ENCODE assay signal across 1 cellular context in the genomic region with DNA sequence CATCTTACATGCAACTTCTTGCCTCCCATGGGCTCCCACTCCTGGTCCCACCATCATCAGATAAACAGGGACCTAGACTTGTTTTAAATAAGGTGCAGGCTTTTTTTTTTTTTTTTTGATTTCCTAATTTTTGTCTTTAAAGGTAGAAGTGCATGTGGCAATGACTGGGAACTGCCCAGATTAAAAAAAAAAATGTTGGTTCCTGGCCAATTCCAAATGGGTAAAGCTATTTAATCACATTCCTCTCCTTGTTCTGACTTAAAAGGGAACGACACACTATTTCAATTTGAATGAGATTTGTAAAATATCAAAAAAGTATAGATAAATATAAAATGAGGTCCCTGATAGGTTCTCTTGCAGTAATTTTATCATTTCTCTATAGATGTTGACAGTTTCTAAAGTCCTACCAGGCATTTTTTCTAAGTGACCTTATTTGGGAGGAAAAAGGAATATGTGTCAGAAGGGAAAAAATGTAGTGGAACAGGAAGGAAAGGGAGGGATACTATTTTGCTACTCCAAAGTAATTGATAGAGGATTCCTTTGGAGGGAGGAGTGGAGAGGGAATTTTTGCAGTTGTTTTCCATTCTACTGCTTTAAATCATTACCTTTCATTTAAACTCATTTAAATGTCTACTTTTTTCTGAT.
TF ChIP-seq lines count a peak whose summit lies in the region.

No MANE protein-coding gene starts in this region.

TF ChIP-seq in SK-N-SH, 30 proteins besides CTCF, POLR2A, EP300 and RAD21 (continued from another document):
- TF ChIP-seq, protein P1, sequence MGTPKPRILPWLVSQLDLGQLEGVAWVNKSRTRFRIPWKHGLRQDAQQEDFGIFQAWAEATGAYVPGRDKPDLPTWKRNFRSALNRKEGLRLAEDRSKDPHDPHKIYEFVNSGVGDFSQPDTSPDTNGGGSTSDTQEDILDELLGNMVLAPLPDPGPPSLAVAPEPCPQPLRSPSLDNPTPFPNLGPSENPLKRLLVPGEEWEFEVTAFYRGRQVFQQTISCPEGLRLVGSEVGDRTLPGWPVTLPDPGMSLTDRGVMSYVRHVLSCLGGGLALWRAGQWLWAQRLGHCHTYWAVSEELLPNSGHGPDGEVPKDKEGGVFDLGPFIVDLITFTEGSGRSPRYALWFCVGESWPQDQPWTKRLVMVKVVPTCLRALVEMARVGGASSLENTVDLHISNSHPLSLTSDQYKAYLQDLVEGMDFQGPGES (IDR thresholded peaks at IDR 0.05; ENCODE audit: low read depth, low read length): no peak
- TF ChIP-seq NRF1 (IDR thresholded peaks at IDR 0.05; ENCODE audit: low read depth, low read length): no peak
- TF ChIP-seq, protein P2, sequence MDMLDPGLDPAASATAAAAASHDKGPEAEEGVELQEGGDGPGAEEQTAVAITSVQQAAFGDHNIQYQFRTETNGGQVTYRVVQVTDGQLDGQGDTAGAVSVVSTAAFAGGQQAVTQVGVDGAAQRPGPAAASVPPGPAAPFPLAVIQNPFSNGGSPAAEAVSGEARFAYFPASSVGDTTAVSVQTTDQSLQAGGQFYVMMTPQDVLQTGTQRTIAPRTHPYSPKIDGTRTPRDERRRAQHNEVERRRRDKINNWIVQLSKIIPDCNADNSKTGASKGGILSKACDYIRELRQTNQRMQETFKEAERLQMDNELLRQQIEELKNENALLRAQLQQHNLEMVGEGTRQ (IDR thresholded peaks at IDR 0.05; ENCODE audit: borderline replicate concordance, low read depth, low read length): no peak
- TF ChIP-seq, protein P3, sequence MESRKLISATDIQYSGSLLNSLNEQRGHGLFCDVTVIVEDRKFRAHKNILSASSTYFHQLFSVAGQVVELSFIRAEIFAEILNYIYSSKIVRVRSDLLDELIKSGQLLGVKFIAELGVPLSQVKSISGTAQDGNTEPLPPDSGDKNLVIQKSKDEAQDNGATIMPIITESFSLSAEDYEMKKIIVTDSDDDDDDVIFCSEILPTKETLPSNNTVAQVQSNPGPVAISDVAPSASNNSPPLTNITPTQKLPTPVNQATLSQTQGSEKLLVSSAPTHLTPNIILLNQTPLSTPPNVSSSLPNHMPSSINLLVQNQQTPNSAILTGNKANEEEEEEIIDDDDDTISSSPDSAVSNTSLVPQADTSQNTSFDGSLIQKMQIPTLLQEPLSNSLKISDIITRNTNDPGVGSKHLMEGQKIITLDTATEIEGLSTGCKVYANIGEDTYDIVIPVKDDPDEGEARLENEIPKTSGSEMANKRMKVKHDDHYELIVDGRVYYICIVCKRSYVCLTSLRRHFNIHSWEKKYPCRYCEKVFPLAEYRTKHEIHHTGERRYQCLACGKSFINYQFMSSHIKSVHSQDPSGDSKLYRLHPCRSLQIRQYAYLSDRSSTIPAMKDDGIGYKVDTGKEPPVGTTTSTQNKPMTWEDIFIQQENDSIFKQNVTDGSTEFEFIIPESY (IDR thresholded peaks at IDR 0.05; ENCODE audit: borderline replicate concordance, low read depth): no peak
